In genomic region chr17:705863-706262, GRCh38 we compare ENCODE assay signal across 18 cellular contexts.
"Had no signal": no experiment of that assay in that cellular context is flagged by ENCODE, and none has a peak within 500 bp of the region (broad histone marks: within the 10 kb centered on the region; RNA-seq: fewer than 3 reads in every experiment).

No MANE protein-coding gene starts in this region.

- H3K4me3 ChIP-seq: esophagus squamous epithelium, left lung, neural progenitor cell, SK-N-MC, skin epidermis, thoracic aorta had no signal

- H3K27me3 ChIP-seq: esophagus squamous epithelium, left lung, neural progenitor cell had no signal

- H3K36me3 ChIP-seq: neural progenitor cell had no signal

- H3K27ac ChIP-seq: esophagus squamous epithelium, left lung, neural progenitor cell, SK-N-MC, thoracic aorta had no signal

- DNase-seq: activated CD4-positive, alpha-beta T cell treated with anti-CD3 and anti-CD28 coated beads, Interleukin-2, amount 50 U/mL, for 4 hours; activated CD4-positive, CD25-positive, alpha-beta regulatory T cell treated with anti-CD3 and anti-CD28 coated beads, Interleukin-2, amount 50 U/mL, for 72 hours; activated naive CD8-positive, alpha-beta T cell treated with anti-CD3 and anti-CD28 coated beads for 36 hours; cerebellar nuclear complex; cortex of kidney; esophagus squamous epithelium; foreskin fibroblast; hypothalamus; islet precursor cell; left lung; naive B cell; stimulated activated CD4-positive, alpha-beta T cell treated with anti-CD3 and anti-CD28 coated beads, Interleukin-15, amount 100 ng/mL, for 24 hours; stimulated activated CD4-positive, alpha-beta T cell treated with anti-CD3 and anti-CD28 coated beads, Interleukin-2, amount 100 ng/mL, for 48 hours; T-cell had no signal

- ATAC-seq: left lung, T-cell had no signal

- H3K4me2 ChIP-seq: neural progenitor cell had no signal

- H3K4me1 ChIP-seq: esophagus squamous epithelium, neural progenitor cell had no signal

- H3K9me3 ChIP-seq: esophagus squamous epithelium, left lung, thoracic aorta had no signal

- H2AFZ ChIP-seq: neural progenitor cell had no signal
